ENCODE assay signal across 14 cellular contexts in genomic region chr12:75862692-75863471, GRCh38.
A peak's percentile ranks its signal among the peaks of the same experiment; 100 is the strongest.
DNase-seq lines count a peak whose midpoint lies in the region; ATAC-seq and TF ChIP-seq lines count a peak whose summit lies in the region.
"Had no signal": no experiment of that assay in that cellular context is flagged by ENCODE, and none has a peak within 500 bp of the region (broad histone marks: within the 10 kb centered on the region; RNA-seq: fewer than 3 reads in every experiment).

No MANE protein-coding gene starts in this region.

- no peak overlapping the region for H3K4me3 ChIP-seq in epithelial cell of esophagus (ENCODE audit: low read length)

- no peak for TF ChIP-seq CTCF in epithelial cell of esophagus (IDR thresholded peaks at IDR 0.05; ENCODE audit: insufficient read depth, low read depth, low read length, missing control alignments)

- H3K36me3 Mint-ChIP-seq in stimulated activated memory B cell treated with anti-CD40 and anti-IgM and Interleukin-4, amounts not matched to agents 10 μg/mL and 1 μg/mL and 100 μg/mL, for 72 hours: no peaks in the 10 kb centered on the region
- H3K36me3 Mint-ChIP-seq: activated CD4-positive, alpha-beta memory T cell treated with anti-CD3 and anti-CD28 coated beads for 36 hours; brain had no signal

- H3K4me1 Mint-ChIP-seq in stimulated activated memory B cell treated with anti-CD40 and anti-IgM and Interleukin-4, amounts not matched to agents 10 μg/mL and 1 μg/mL and 100 μg/mL, for 72 hours: no peaks in the 10 kb centered on the region

- peaks cover 19% of the 10 kb centered on the region for H3K27me3 Mint-ChIP-seq in stimulated activated memory B cell treated with anti-CD40 and anti-IgM and Interleukin-4, amounts not matched to agents 10 μg/mL and 1 μg/mL and 100 μg/mL, for 72 hours
- H3K27me3 Mint-ChIP-seq: activated CD4-positive, alpha-beta memory T cell treated with anti-CD3 and anti-CD28 coated beads for 36 hours; brain had no signal

- peaks cover 9% of the 10 kb centered on the region for H3K9me3 Mint-ChIP-seq in stimulated activated memory B cell treated with anti-CD40 and anti-IgM and Interleukin-4, amounts not matched to agents 10 μg/mL and 1 μg/mL and 100 μg/mL, for 72 hours
- H3K9me3 Mint-ChIP-seq: activated CD4-positive, alpha-beta memory T cell treated with anti-CD3 and anti-CD28 coated beads for 36 hours had no signal

- DNase-seq in NCI-H1417 (lab: John Stamatoyannopoulos, UW) (peak in 2 of 3 experiments; percentile 8 to 57), NCI-H1417 treated with DMSO at 0.1 percent for 48 hours (lab: John Stamatoyannopoulos, UW) (no peak), NCI-H226 (peak; percentile 88), epithelial cell of esophagus (ENCODE audit: low read depth) (peak; percentile 95), renal cortical epithelial cell (ENCODE audit: low read depth) (peak; percentile 71)
- no peak for DNase-seq in stimulated activated CD4-positive, alpha-beta T cell treated with anti-CD3 and anti-CD28 coated beads, Interleukin-1b, Interleukin-23, amount 100 ng/mL, for 48 hours
- DNase-seq: 8988T; activated CD4-positive, alpha-beta memory T cell treated with anti-CD3 and anti-CD28 coated beads for 36 hours; hypothalamus; NCI-H1694 treated with DMSO at 0.1 percent for 48 hours; Right ventricle myocardium superior had no signal

- H3K4me3 Mint-ChIP-seq in stimulated activated memory B cell treated with anti-CD40 and anti-IgM and Interleukin-4, amounts not matched to agents 10 μg/mL and 1 μg/mL and 100 μg/mL, for 72 hours: no peak overlapping the region
- H3K4me3 Mint-ChIP-seq: activated CD4-positive, alpha-beta memory T cell treated with anti-CD3 and anti-CD28 coated beads for 36 hours; brain had no signal

- ATAC-seq in GM18520 (IDR thresholded peaks at IDR 0.05; ENCODE audit: unreplicated experiment): no peak
- ATAC-seq in stimulated activated memory B cell treated with anti-CD40 and anti-IgM and Interleukin-4, amounts not matched to agents 10 μg/mL and 1 μg/mL and 100 μg/mL, for 72 hours: no peak

- no peak overlapping the region for H3K27ac Mint-ChIP-seq in stimulated activated memory B cell treated with anti-CD40 and anti-IgM and Interleukin-4, amounts not matched to agents 10 μg/mL and 1 μg/mL and 100 μg/mL, for 72 hours
- H3K27ac Mint-ChIP-seq: activated CD4-positive, alpha-beta memory T cell treated with anti-CD3 and anti-CD28 coated beads for 36 hours had no signal

Comparison
In these comparisons a context has a peak if more than half of its experiments do, and no peak if none do; other contexts are left out.
1. DNase-seq: peak in NCI-H1417 (2 of 3), NCI-H226 (single experiment), epithelial cell of esophagus (single experiment) and renal cortical epithelial cell (single experiment); none in NCI-H1417 treated with DMSO at 0.1 percent for 48 hours (single experiment) and stimulated activated CD4-positive, alpha-beta T cell treated with anti-CD3 and anti-CD28 coated beads, Interleukin-1b, Interleukin-23, amount 100 ng/mL, for 48 hours (single experiment).